In the genomic region with DNA sequence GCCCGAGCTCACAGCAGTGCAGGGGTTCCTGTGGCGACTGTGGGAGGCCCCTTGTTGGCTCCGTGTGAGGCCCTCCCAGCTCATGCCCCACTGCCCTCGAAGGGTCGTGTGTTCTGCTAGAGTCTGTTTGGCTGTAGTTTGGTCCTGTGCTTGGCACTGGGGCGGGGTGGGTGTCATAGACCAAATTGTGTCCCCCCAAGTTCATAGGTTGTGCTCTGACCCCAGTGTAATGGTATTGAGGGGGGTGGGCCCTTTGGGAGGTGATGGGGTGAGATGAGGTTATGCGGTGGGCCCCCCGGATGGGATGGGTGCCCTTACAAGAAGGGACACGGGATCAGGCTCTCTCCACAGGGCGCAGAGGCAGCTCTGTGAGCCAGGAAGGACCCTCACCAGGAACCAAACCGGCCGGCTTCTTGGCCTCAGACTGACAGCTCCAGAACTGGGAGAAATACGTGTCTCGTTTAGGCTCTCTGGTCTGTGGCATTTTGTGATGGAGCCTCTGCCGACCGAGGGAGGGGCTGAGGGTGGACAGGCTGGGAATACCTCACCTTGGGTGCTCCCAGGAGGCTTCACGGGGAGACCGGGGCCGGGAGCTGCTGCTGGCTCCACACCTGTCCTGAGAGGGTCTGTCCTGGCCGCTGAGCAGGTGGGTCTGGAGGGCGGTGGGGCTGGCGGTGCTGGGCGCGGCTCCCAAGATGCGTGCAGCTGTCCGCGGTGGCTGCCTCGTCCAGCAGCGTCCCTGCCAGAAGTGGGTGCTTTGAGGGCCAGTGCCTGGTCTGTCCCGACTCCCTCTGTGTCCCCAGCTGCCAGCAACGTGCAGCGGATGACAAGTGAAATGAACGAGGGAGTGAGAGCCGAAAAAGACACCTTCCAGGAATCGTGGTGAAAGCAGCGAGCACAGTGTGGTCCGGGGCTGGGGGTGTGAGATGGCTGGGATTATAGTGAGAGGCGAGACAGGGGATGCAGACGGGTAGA, we compare ENCODE assay signal across 13 cellular contexts.
DNase-seq lines count a peak whose midpoint lies in the region; ATAC-seq, FAIRE-seq and TF ChIP-seq lines count a peak whose summit lies in the region.
"Had no signal": no experiment of that assay in that cellular context is flagged by ENCODE, and none has a peak within 500 bp of the region (broad histone marks: within the 10 kb centered on the region; RNA-seq: fewer than 3 reads in every experiment).

No MANE protein-coding gene starts in this region.

- peaks cover 0 to 56% (median 4%) of the 10 kb centered on the region in 4 donors for H3K4me1 ChIP-seq in Peyer's patch
- H3K4me1 ChIP-seq in muscle layer of colon (ENCODE audit: insufficient read depth, low read length) = peaks cover 67% of the 10 kb centered on the region
- peaks cover 74% of the 10 kb centered on the region for H3K4me1 ChIP-seq in stomach smooth muscle (ENCODE audit: control insufficient read depth, insufficient read depth, low read length)

- no peaks in the 10 kb centered on the region for H3K9me3 Mint-ChIP-seq in naive thymus-derived CD8-positive, alpha-beta T cell

- H3K36me3 Mint-ChIP-seq in naive thymus-derived CD8-positive, alpha-beta T cell = peaks cover 0 to 2% (median 0%) of the 10 kb centered on the region in 3 donors

- H3K36me3 ChIP-seq in Peyer's patch (no peaks in the 10 kb centered on the region), muscle layer of colon (ENCODE audit: insufficient read depth, low read length) (no peaks in the 10 kb centered on the region), stomach smooth muscle (ENCODE audit: control insufficient read depth in 2 of 2, insufficient read depth in 2 of 2, low read length in 2 of 2) (no peaks in the 10 kb centered on the region), brain microvascular endothelial cell (replicated peaks) (no peaks in the 10 kb centered on the region)
- H3K36me3 ChIP-seq: adrenal gland had no signal

- in situ Hi-C loops in brain microvascular endothelial cell (cut with HindIII; ENCODE audit: low pct_ligation_motif_present, low sequenced_read_pairs) = loop anchor here (10.0 kb wide), 1 partner anchor 162 kb away; no protein-coding TSS in a partner anchor

- H3K4me3 Mint-ChIP-seq in naive thymus-derived CD8-positive, alpha-beta T cell = peak overlapping the region in 5 of 10 donors; percentile 15 to 43 (median 26)

- H3K27ac ChIP-seq in Peyer's patch = peak overlapping the region in 3 of 4 donors; percentile 2 to 91 (median 74)
- H3K27ac ChIP-seq in muscle layer of colon (ENCODE audit: low read depth, low read length) = peak overlapping the region; percentile 77
- H3K27ac ChIP-seq in stomach smooth muscle (ENCODE audit: low read length) = peak overlapping the region; percentile 98
- no peak overlapping the region for H3K27ac ChIP-seq in brain microvascular endothelial cell

- no peaks in the 10 kb centered on the region for H3K27me3 ChIP-seq in Peyer's patch
- H3K27me3 ChIP-seq in muscle layer of colon (ENCODE audit: control insufficient read depth in 1 of 2, insufficient read depth in 2 of 2, low read length in 2 of 2) = no peaks in the 10 kb centered on the region
- no peaks in the 10 kb centered on the region for H3K27me3 ChIP-seq in stomach smooth muscle (ENCODE audit: control insufficient read depth in 1 of 2, insufficient read depth in 2 of 2, low read length in 2 of 2)
- H3K27me3 ChIP-seq in brain microvascular endothelial cell (replicated peaks) = no peaks in the 10 kb centered on the region
- H3K27me3 ChIP-seq: adrenal gland had no signal

- TF ChIP-seq POLR2A in Peyer's patch (IDR thresholded peaks at IDR 0.05) = no peak
- TF ChIP-seq POLR2A in GM12892 (IDR thresholded peaks at IDR 0.05; ENCODE audit: low read depth, low read length) = no peak

- H3K4me3 ChIP-seq in Peyer's patch (no peak overlapping the region), fibroblast of villous mesenchyme (ENCODE audit: low read depth, low read length) (peak overlapping the region; percentile 9), muscle layer of colon (ENCODE audit: low read depth in 1 of 2, low read length in 2 of 2) (peak overlapping the region; percentile 4 to 21), stomach smooth muscle (ENCODE audit: low read length in 2 of 2) (peak overlapping the region; percentile 43 to 58), brain microvascular endothelial cell (ENCODE audit: low read depth, low read length) (no peak overlapping the region)
- H3K4me3 ChIP-seq: adrenal gland, GM23248 had no signal

- no peak for ATAC-seq in HG02798 (IDR thresholded peaks at IDR 0.05; ENCODE audit: poor library complexity, unreplicated experiment)
- no peak for ATAC-seq in naive thymus-derived CD8-positive, alpha-beta T cell
- ATAC-seq: PC-3 had no signal

- TF ChIP-seq CTCF in Peyer's patch (IDR thresholded peaks at IDR 0.05) = no peak
- TF ChIP-seq CTCF in fibroblast of villous mesenchyme (IDR thresholded peaks at IDR 0.05; ENCODE audit: insufficient read depth, low read depth, low read length) = no peak
- no peak for TF ChIP-seq CTCF in brain microvascular endothelial cell (IDR thresholded peaks at IDR 0.05; ENCODE audit: low read depth, low read length, missing control alignments)

- H3K9ac ChIP-seq in muscle layer of colon (ENCODE audit: low read length) (peak overlapping the region; percentile 28), stomach smooth muscle (ENCODE audit: low read length in 2 of 2) (peak overlapping the region; percentile 51 to 63)

- peak in 2 of 3 donors; percentile 47 to 48 for DNase-seq in Peyer's patch
- no peak for DNase-seq in fibroblast of villous mesenchyme (ENCODE audit: low read depth)
- no peak for DNase-seq in brain microvascular endothelial cell
- DNase-seq in GM12892 (ENCODE audit: insufficient read length) = no peak
- no peak for DNase-seq in naive thymus-derived CD8-positive, alpha-beta T cell
- DNase-seq: DMS 273 treated with DMSO at 0.1 percent for 48 hours; effector CD4-positive, alpha-beta T cell; GM23248; PC-3 had no signal

- peaks cover 36 to 58% (median 45%) of the 10 kb centered on the region in 4 donors for H3K4me1 Mint-ChIP-seq in naive thymus-derived CD8-positive, alpha-beta T cell

- no peaks in the 10 kb centered on the region for H3K9me3 ChIP-seq in Peyer's patch
- H3K9me3 ChIP-seq in muscle layer of colon (ENCODE audit: low read length) = no peaks in the 10 kb centered on the region
- no peaks in the 10 kb centered on the region for H3K9me3 ChIP-seq in stomach smooth muscle (ENCODE audit: control insufficient read depth in 2 of 2, low read length in 2 of 2)
- H3K9me3 ChIP-seq: adrenal gland had no signal

- POLR2A ChIA-PET in naive thymus-derived CD8-positive, alpha-beta T cell (lab: Charles Lee) = no interaction called here

- peak overlapping the region in 5 of 10 donors; percentile 31 to 78 (median 63) for H3K27ac Mint-ChIP-seq in naive thymus-derived CD8-positive, alpha-beta T cell

- FAIRE-seq in GM12892 (lab: Jason Lieb, UNC) = no peak

- H3K27me3 Mint-ChIP-seq in naive thymus-derived CD8-positive, alpha-beta T cell = no peaks in the 10 kb centered on the region

Comparison
In these comparisons a context has a peak if more than half of its experiments do, and no peak if none do; other contexts are left out.
1. DNase-seq: peak in Peyer's patch (2 of 3); none in fibroblast of villous mesenchyme (single experiment), brain microvascular endothelial cell (single experiment), GM12892 (single experiment) and naive thymus-derived CD8-positive, alpha-beta T cell (0 of 10).
2. H3K4me3 ChIP-seq: peak in fibroblast of villous mesenchyme (single experiment), muscle layer of colon (2 of 2) and stomach smooth muscle (2 of 2); none in Peyer's patch (0 of 4) and brain microvascular endothelial cell (single experiment).